8 cellular contexts compared by ENCODE assay signal in genomic region chr9:98263482-98264357, GRCh38. TPM values are rescaled to one million over a fixed set of nuclear protein-coding genes. Genes with fewer than 3 reads are reported as not detected.
DNase-seq lines count a peak whose midpoint lies in the region; ATAC-seq and TF ChIP-seq lines count a peak whose summit lies in the region.

No MANE protein-coding gene starts in this region.

- H3K9me3 Mint-ChIP-seq in CD4-positive, alpha-beta memory T cell, result no peaks in the 10 kb centered on the region
- H3K9me3 Mint-ChIP-seq in activated T-cell treated with anti-CD3 and anti-CD28 coated beads, Interleukin-2, amount 50 U/mL, for 24 hours, result no peaks in the 10 kb centered on the region
- H3K9me3 Mint-ChIP-seq in neural crest cell, result no peaks in the 10 kb centered on the region

- H3K27me3 ChIP-seq in CD4-positive, alpha-beta memory T cell (ENCODE audit: insufficient read depth, low read length), result no peaks in the 10 kb centered on the region
- no peaks in the 10 kb centered on the region for H3K27me3 ChIP-seq in KMS-11 (ENCODE audit: insufficient read depth, low read depth)
- H3K27me3 ChIP-seq in PC-9 (ENCODE audit: insufficient read depth, low read depth), result no peaks in the 10 kb centered on the region

- DNase-seq in CD4-positive, alpha-beta memory T cell, result peak; percentile 78 to 84 (median 80)
- peak; percentile 59 to 81 for DNase-seq in PC-9
- DNase-seq in activated T-cell treated with anti-CD3 and anti-CD28 coated beads, Interleukin-2, amount 50 U/mL, for 24 hours, result peak; percentile 81
- DNase-seq in fibroblast of peridontal ligament (ENCODE audit: extremely low read depth), result peak; percentile 87
- DNase-seq in neural crest cell (ENCODE audit: low read depth, low spot score), result peak; percentile 79
- peak; percentile 81 for DNase-seq in stimulated activated naive CD8-positive, alpha-beta T cell treated with anti-CD3 and anti-CD28 coated beads, Interleukin-15, Interleukin-2, amounts not matched to agents 100 U/mL and 50 U/mL, for 24 hours

- ATAC-seq in GM21381 (IDR thresholded peaks at IDR 0.05; ENCODE audit: unreplicated experiment), result peak; percentile 81
- peak; percentile 99 for ATAC-seq in stimulated activated naive CD8-positive, alpha-beta T cell treated with anti-CD3 and anti-CD28 coated beads, Interleukin-15, Interleukin-2, amounts not matched to agents 100 U/mL and 50 U/mL, for 24 hours

- H3F3A ChIP-seq in PC-9 (ENCODE audit: insufficient read depth, low read depth), result peaks cover 3% of the 10 kb centered on the region; the same call in 1 of the 2 replicates

- no peaks in the 10 kb centered on the region for H3K9me2 ChIP-seq in PC-9 (ENCODE audit: insufficient read depth)

- no peaks in the 10 kb centered on the region for H3K79me2 ChIP-seq in KMS-11 (ENCODE audit: insufficient read depth, low read depth)
- no peaks in the 10 kb centered on the region for H3K79me2 ChIP-seq in PC-9 (ENCODE audit: low read depth)

- no TSS peak for BruUV-seq in PC-9 (replicated peaks; lab: Mats Ljungman, UMichigan)

- H4K20me1 ChIP-seq in KMS-11 (ENCODE audit: insufficient read depth) (no peaks in the 10 kb centered on the region), PC-9 (ENCODE audit: insufficient read depth) (no peaks in the 10 kb centered on the region)

- no peak overlapping the region for H3K4me3 ChIP-seq in CD4-positive, alpha-beta memory T cell (ENCODE audit: low read length in 2 of 2)
- H3K4me3 ChIP-seq in KMS-11 (IDR thresholded peaks at IDR 0.05; ENCODE audit: insufficient read depth, low read depth, low read length), result no peak overlapping the region
- no peak overlapping the region for H3K4me3 ChIP-seq in PC-9

- intact Hi-C loops in CD4-positive, alpha-beta memory T cell (cut with micrococcal nuclease), result loop anchor here (1.0 kb wide), 7 partner anchors 58 to 553 kb away; no protein-coding TSS in a partner anchor
- intact Hi-C loops in PC-9 (cut with micrococcal nuclease; ENCODE audit: unreplicated experiment), result loop anchor here (1.0 kb wide), 3 partner anchors 58 to 340 kb away; no protein-coding TSS in a partner anchor

- H3K36me3 ChIP-seq in CD4-positive, alpha-beta memory T cell (ENCODE audit: insufficient read depth, low read length), result no peaks in the 10 kb centered on the region
- H3K36me3 ChIP-seq in KMS-11 (ENCODE audit: insufficient read depth), result no peaks in the 10 kb centered on the region
- H3K36me3 ChIP-seq in PC-9 (ENCODE audit: low read depth), result no peaks in the 10 kb centered on the region

- H3K36me3 Mint-ChIP-seq in CD4-positive, alpha-beta memory T cell, result no peaks in the 10 kb centered on the region
- H3K36me3 Mint-ChIP-seq in activated T-cell treated with anti-CD3 and anti-CD28 coated beads, Interleukin-2, amount 50 U/mL, for 24 hours (ENCODE audit: low read depth), result no peaks in the 10 kb centered on the region
- H3K36me3 Mint-ChIP-seq in neural crest cell (ENCODE audit: low read depth), result no peaks in the 10 kb centered on the region

- H3K9ac ChIP-seq in KMS-11, result no peak overlapping the region

- no peaks in the 10 kb centered on the region for H3K4me1 ChIP-seq in CD4-positive, alpha-beta memory T cell (ENCODE audit: insufficient read depth, low read length)
- H3K4me1 ChIP-seq in KMS-11 (ENCODE audit: low read depth, poor library complexity, severe bottlenecking), result peaks cover 4% of the 10 kb centered on the region
- no peaks in the 10 kb centered on the region for H3K4me1 ChIP-seq in PC-9 (replicated peaks; ENCODE audit: insufficient read depth)

- H3K27ac Mint-ChIP-seq in CD4-positive, alpha-beta memory T cell, result peak overlapping the region in 2 of 7 donors; percentile 31 to 63
- H3K27ac Mint-ChIP-seq in activated T-cell treated with anti-CD3 and anti-CD28 coated beads, Interleukin-2, amount 50 U/mL, for 24 hours, result no peak overlapping the region
- no peak overlapping the region for H3K27ac Mint-ChIP-seq in neural crest cell (ENCODE audit: unreplicated experiment)

- TF ChIP-seq CTCF in KMS-11 (conservative IDR thresholded peaks at IDR 0.05; ENCODE audit: low read depth, low read length) (peak; percentile 89), PC-9 (conservative IDR thresholded peaks at IDR 0.05) (peak; percentile 89), neural crest cell (conservative IDR thresholded peaks at IDR 0.05) (peak; percentile 94)

- peaks cover 0 to 6% of the 10 kb centered on the region in 2 donors for H3K27me3 Mint-ChIP-seq in CD4-positive, alpha-beta memory T cell
- no peaks in the 10 kb centered on the region for H3K27me3 Mint-ChIP-seq in activated T-cell treated with anti-CD3 and anti-CD28 coated beads, Interleukin-2, amount 50 U/mL, for 24 hours
- H3K27me3 Mint-ChIP-seq in neural crest cell (ENCODE audit: low read depth), result peaks cover 11% of the 10 kb centered on the region

- POLR2A ChIA-PET in CD4-positive, alpha-beta memory T cell (lab: Charles Lee; ENCODE audit: partially characterized antibody), result interaction anchor here (0.7 to 1.7 kb wide), 6 partner anchors 8 to 342 kb away, joined by 3 to 5 read pairs (median 3); partner anchors contain the start of genes TBC1D2 and TRMO
- POLR2A ChIA-PET in PC-9 (lab: Charles Lee; ENCODE audit: unreplicated experiment), result interaction anchor here (0.6 kb wide), 2 partner anchors 205 to 206 kb away, joined by 3 to 5 read pairs; no protein-coding TSS in a partner anchor

- peaks cover 0 to 5% (median 3%) of the 10 kb centered on the region in 4 donors for H3K4me1 Mint-ChIP-seq in CD4-positive, alpha-beta memory T cell
- H3K4me1 Mint-ChIP-seq in activated T-cell treated with anti-CD3 and anti-CD28 coated beads, Interleukin-2, amount 50 U/mL, for 24 hours (ENCODE audit: low read depth), result no peaks in the 10 kb centered on the region
- H3K4me1 Mint-ChIP-seq in neural crest cell, result no peaks in the 10 kb centered on the region

- H3K4me3 Mint-ChIP-seq in CD4-positive, alpha-beta memory T cell, result no peak overlapping the region
- no peak overlapping the region for H3K4me3 Mint-ChIP-seq in activated T-cell treated with anti-CD3 and anti-CD28 coated beads, Interleukin-2, amount 50 U/mL, for 24 hours
- H3K4me3 Mint-ChIP-seq in neural crest cell, result no peak overlapping the region

- no peaks in the 10 kb centered on the region for H3K9me3 ChIP-seq in CD4-positive, alpha-beta memory T cell (ENCODE audit: control insufficient read depth in 1 of 2, low read length in 2 of 2)
- H3K9me3 ChIP-seq in PC-9 (ENCODE audit: insufficient read depth, low read depth), result no peaks in the 10 kb centered on the region

- H2AFZ ChIP-seq in KMS-11 (ENCODE audit: low read depth) (no peak overlapping the region), PC-9 (no peak overlapping the region)

- no peak overlapping the region for H3K27ac ChIP-seq in CD4-positive, alpha-beta memory T cell (ENCODE audit: low read depth, low read length)
- H3K27ac ChIP-seq in KMS-11, result no peak overlapping the region
- H3K27ac ChIP-seq in PC-9, result no peak overlapping the region

- H3K4me2 ChIP-seq in KMS-11 (no peak overlapping the region), PC-9 (no peak overlapping the region)

- CTCF ChIA-PET in CD4-positive, alpha-beta memory T cell (lab: Charles Lee; ENCODE audit: partially characterized antibody), result interaction anchor here (0.8 to 4.8 kb wide), 22 partner anchors 21 to 552 kb away, joined by 3 to 48 read pairs (median 4); partner anchors contain the start of gene CORO2A
- CTCF ChIA-PET in PC-9 (lab: Charles Lee), result interaction anchor here (0.5 to 1.0 kb wide), 3 partner anchors 35 to 261 kb away, joined by 4 to 10 read pairs (median 6); no protein-coding TSS in a partner anchor

RNA-seq across cellular contexts. Expression of gene TBC1D2, which starts 8.3 kb away (rescaled TPM):
- total RNA-seq in CD4-positive, alpha-beta memory T cell, result 10 to 100 TPM; 11.2 to 11.4 TPM
- polyA plus RNA-seq in CD4-positive, alpha-beta memory T cell, result 10 to 100 TPM in 1 of 2 donors, 1 to 10 TPM in 1; 2.1 to 11.0 TPM
- 42.9 and 44.7 TPM in 2 replicates for total RNA-seq in PC-9 (2021)
- total RNA-seq in neural crest cell, result 2.2 and 2.4 TPM in 2 replicates
